ENCODE assay signal across 1 cellular context in the genomic region with DNA sequence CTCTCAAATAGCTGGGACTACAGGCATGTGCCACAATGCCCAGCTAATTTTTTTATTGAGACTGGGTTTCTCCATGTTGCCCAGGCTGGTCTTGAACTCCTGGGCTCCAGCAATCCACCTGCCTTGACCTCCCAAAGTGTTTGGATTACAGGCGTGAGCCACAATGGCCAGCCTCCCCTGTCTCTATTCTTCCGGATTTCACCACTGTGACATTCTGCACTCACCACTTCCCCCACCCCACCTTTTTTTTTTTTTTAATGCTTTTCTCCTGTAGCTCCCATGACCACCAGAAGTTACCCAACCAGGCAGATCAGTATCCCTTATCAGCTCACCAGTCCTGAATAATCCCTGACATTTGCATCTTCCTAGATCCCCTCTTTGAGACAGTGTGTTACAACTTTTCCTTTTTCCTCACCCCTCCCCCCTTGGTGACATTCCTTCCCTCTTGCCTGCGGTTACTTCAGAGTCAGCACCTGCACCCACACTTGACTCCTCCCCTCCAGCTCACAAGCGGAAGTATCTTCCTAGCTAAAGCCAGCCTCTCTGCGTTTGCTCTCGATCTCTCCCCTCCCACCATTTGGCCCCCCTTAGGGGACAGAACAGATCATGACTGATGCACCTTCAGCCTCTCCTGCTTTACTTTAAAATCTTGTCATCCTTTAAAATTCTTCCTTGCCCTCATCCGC.
TF ChIP-seq lines count a peak whose summit lies in the region.

No MANE protein-coding gene starts in this region.

TF ChIP-seq in GM12878, 131 proteins besides CTCF, POLR2A, EP300 and RAD21 (continued from another document):
- TF ChIP-seq TBL1XR1 (IDR thresholded peaks at IDR 0.05; ENCODE audit: low read depth, low read length) (no peak), TCF12 (IDR thresholded peaks at IDR 0.05; ENCODE audit: low read depth, low read length) (peak; percentile 60; the same call in 1 of the 2 replicates), POLR2AphosphoS2 (IDR thresholded peaks at IDR 0.05; ENCODE audit: low read depth, low read length) (no peak), RFX5 (IDR thresholded peaks at IDR 0.05; ENCODE audit: low read depth, low read length) (no peak), ETV6 (conservative IDR thresholded peaks at IDR 0.05 in 1 of 2, IDR thresholded peaks at IDR 0.05 in 1 of 2; ENCODE audit: borderline replicate concordance in 1 of 2, low read depth in 1 of 2) (no peak), STAT3 (IDR thresholded peaks at IDR 0.05; ENCODE audit: low read depth, low read length) (no peak), MEF2A (IDR thresholded peaks at IDR 0.05; ENCODE audit: insufficient read depth, low read depth, low read length) (no peak), POLR2AphosphoS5 (IDR thresholded peaks at IDR 0.05; ENCODE audit: low read length) (no peak), HDGF (IDR thresholded peaks at IDR 0.05) (peak; percentile 96), HCFC1 (IDR thresholded peaks at IDR 0.05; ENCODE audit: low read length) (no peak), FOXK2 (IDR thresholded peaks at IDR 0.05) (no peak), CREM (IDR thresholded peaks at IDR 0.05; ENCODE audit: low read depth) (peak; percentile 7; the same call in 1 of the 2 replicates), USF2 (IDR thresholded peaks at IDR 0.05; ENCODE audit: borderline replicate concordance, low read depth, low read length) (no peak), SIN3A (IDR thresholded peaks at IDR 0.05; ENCODE audit: low read depth, low read length) (no peak), CHD2 (IDR thresholded peaks at IDR 0.05; ENCODE audit: borderline replicate concordance, low read depth, low read length) (peak; percentile 72), KDM1A (IDR thresholded peaks at IDR 0.05; ENCODE audit: borderline replicate concordance) (no peak), ZBTB11 (CRISPR knock-in tag; IDR thresholded peaks at IDR 0.05) (no peak), MEF2B (IDR thresholded peaks at IDR 0.05; ENCODE audit: partially characterized antibody, poor library complexity, severe bottlenecking) (no peak), IRF4 (IDR thresholded peaks at IDR 0.05; ENCODE audit: low read depth, low read length) (0 out of 2 replicates have a peak, but pooled peaks have one; percentile 15), HDAC2 (IDR thresholded peaks at IDR 0.05) (no peak), TAF1 (IDR thresholded peaks at IDR 0.05; ENCODE audit: borderline replicate concordance, low read depth, low read length) (no peak; the same call in 1 of the 2 replicates), BCL11A (IDR thresholded peaks at IDR 0.05; ENCODE audit: low read depth, low read length) (no peak), WRNIP1 (IDR thresholded peaks at IDR 0.05; ENCODE audit: borderline replicate concordance, low read depth, low read length) (no peak), BHLHE40 (IDR thresholded peaks at IDR 0.05; ENCODE audit: borderline replicate concordance in 1 of 2, low read depth in 2 of 2, low read length in 1 of 2) (peak; percentile 75 to 76; a peak in 3 of 4 replicates), RUNX3 (IDR thresholded peaks at IDR 0.05; ENCODE audit: low read length) (peak; percentile 95), SUPT20H (IDR thresholded peaks at IDR 0.05; ENCODE audit: borderline replicate concordance, control insufficient read depth, low read depth, low read length) (no peak)
- TF ChIP-seq, protein P1, sequence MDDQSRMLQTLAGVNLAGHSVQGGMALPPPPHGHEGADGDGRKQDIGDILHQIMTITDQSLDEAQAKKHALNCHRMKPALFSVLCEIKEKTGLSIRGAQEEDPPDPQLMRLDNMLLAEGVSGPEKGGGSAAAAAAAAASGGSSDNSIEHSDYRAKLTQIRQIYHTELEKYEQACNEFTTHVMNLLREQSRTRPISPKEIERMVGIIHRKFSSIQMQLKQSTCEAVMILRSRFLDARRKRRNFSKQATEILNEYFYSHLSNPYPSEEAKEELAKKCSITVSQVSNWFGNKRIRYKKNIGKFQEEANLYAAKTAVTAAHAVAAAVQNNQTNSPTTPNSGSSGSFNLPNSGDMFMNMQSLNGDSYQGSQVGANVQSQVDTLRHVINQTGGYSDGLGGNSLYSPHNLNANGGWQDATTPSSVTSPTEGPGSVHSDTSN (IDR thresholded peaks at IDR 0.05; ENCODE audit: insufficient replicate concordance, low read depth, low read length), result no peak
- TF ChIP-seq, protein P2, sequence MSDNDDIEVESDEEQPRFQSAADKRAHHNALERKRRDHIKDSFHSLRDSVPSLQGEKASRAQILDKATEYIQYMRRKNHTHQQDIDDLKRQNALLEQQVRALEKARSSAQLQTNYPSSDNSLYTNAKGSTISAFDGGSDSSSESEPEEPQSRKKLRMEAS (IDR thresholded peaks at IDR 0.05; ENCODE audit: low read depth, low read length), result no peak
- TF ChIP-seq, protein P3, sequence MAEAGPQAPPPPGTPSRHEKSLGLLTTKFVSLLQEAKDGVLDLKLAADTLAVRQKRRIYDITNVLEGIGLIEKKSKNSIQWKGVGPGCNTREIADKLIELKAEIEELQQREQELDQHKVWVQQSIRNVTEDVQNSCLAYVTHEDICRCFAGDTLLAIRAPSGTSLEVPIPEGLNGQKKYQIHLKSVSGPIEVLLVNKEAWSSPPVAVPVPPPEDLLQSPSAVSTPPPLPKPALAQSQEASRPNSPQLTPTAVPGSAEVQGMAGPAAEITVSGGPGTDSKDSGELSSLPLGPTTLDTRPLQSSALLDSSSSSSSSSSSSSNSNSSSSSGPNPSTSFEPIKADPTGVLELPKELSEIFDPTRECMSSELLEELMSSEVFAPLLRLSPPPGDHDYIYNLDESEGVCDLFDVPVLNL (IDR thresholded peaks at IDR 0.05; ENCODE audit: low read depth, low read length), result no peak
- TF ChIP-seq, protein P4, sequence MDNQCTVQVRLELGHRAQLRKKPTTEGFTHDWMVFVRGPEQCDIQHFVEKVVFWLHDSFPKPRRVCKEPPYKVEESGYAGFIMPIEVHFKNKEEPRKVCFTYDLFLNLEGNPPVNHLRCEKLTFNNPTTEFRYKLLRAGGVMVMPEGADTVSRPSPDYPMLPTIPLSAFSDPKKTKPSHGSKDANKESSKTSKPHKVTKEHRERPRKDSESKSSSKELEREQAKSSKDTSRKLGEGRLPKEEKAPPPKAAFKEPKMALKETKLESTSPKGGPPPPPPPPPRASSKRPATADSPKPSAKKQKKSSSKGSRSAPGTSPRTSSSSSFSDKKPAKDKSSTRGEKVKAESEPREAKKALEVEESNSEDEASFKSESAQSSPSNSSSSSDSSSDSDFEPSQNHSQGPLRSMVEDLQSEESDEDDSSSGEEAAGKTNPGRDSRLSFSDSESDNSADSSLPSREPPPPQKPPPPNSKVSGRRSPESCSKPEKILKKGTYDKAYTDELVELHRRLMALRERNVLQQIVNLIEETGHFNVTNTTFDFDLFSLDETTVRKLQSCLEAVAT (IDR thresholded peaks at IDR 0.05), result peak; percentile 94
